10 cellular contexts compared by ENCODE assay signal in genomic region chr9:134435527-134436355, GRCh38.
DNase-seq lines count a peak whose midpoint lies in the region; ATAC-seq and TF ChIP-seq lines count a peak whose summit lies in the region.
"Had no signal": no experiment of that assay in that cellular context is flagged by ENCODE, and none has a peak within 500 bp of the region (broad histone marks: within the 10 kb centered on the region; RNA-seq: fewer than 3 reads in every experiment).

No MANE protein-coding gene starts in this region.

- H3K27me3 Mint-ChIP-seq in activated T-helper 1 cell treated with anti-CD3 and anti-CD28 coated beads, Interleukin-12 subunit alpha, Interleukin-12 subunit beta, Interleukin-2, Interleukin-4 antibody, amounts not matched to agents 30 ng/mL and 10 ng/mL and 1 ng/mL, durations not matched to agents 14 hours and 24 hours and 36 hours (ENCODE audit: insufficient read depth), result peaks cover 2% of the 10 kb centered on the region
- H3K27me3 Mint-ChIP-seq in stimulated activated memory B cell treated with anti-CD40 and anti-IgM and Interleukin-4, amounts not matched to agents 10 μg/mL and 1 μg/mL and 100 μg/mL, for 72 hours, result peaks cover 12% of the 10 kb centered on the region

- peaks cover 18% of the 10 kb centered on the region for H3K36me3 ChIP-seq in BE2C
- H3K36me3 ChIP-seq in rectal smooth muscle tissue (ENCODE audit: control insufficient read depth, insufficient read depth, low read length), result peaks cover 5% of the 10 kb centered on the region

- H3K4me1 Mint-ChIP-seq in activated T-helper 1 cell treated with anti-CD3 and anti-CD28 coated beads, Interleukin-12 subunit alpha, Interleukin-12 subunit beta, Interleukin-2, Interleukin-4 antibody, amounts not matched to agents 30 ng/mL and 10 ng/mL and 1 ng/mL, durations not matched to agents 14 hours and 24 hours and 36 hours (ENCODE audit: low read depth), result no peaks in the 10 kb centered on the region
- H3K4me1 Mint-ChIP-seq in stimulated activated memory B cell treated with anti-CD40 and anti-IgM and Interleukin-4, amounts not matched to agents 10 μg/mL and 1 μg/mL and 100 μg/mL, for 72 hours, result peaks cover 9% of the 10 kb centered on the region

- H3K27me3 ChIP-seq in BE2C (no peaks in the 10 kb centered on the region), right cardiac atrium (ENCODE audit: control insufficient read depth, insufficient read depth) (no peaks in the 10 kb centered on the region), rectal smooth muscle tissue (ENCODE audit: control insufficient read depth, insufficient read depth, low read length) (no peaks in the 10 kb centered on the region)
- H3K27me3 ChIP-seq: BLaER1 had no signal

- no peak for TF ChIP-seq CTCF in BE2C (IDR thresholded peaks at IDR 0.05; ENCODE audit: low read depth, low read length)

- H3K4me3 ChIP-seq in BE2C (ENCODE audit: low read depth, low read length), result no peak overlapping the region
- no peak overlapping the region for H3K4me3 ChIP-seq in right cardiac atrium (ENCODE audit: low read length)
- peak overlapping the region; percentile 45 for H3K4me3 ChIP-seq in rectal smooth muscle tissue (ENCODE audit: low read length)
- H3K4me3 ChIP-seq: BLaER1 had no signal

- intact Hi-C loops in activated T-helper 1 cell treated with anti-CD3 and anti-CD28 coated beads, Interleukin-12 subunit alpha, Interleukin-12 subunit beta, Interleukin-2, Interleukin-4 antibody, amounts not matched to agents 30 ng/mL and 10 ng/mL and 1 ng/mL, durations not matched to agents 14 hours and 24 hours and 36 hours (cut with micrococcal nuclease), result no loop called here
- intact Hi-C loops in right cardiac atrium (cut with DNase I), result loop anchor here in 2 of 4 donors (5.0 kb wide), 1 partner anchor 108 kb away; the partner anchor contains the start of gene RXRA (in 2 of the 2)

- H3K9ac ChIP-seq in rectal smooth muscle tissue (ENCODE audit: low read length), result no peak overlapping the region
- H3K9ac ChIP-seq: BLaER1 had no signal

- H3K36me3 Mint-ChIP-seq in activated T-helper 1 cell treated with anti-CD3 and anti-CD28 coated beads, Interleukin-12 subunit alpha, Interleukin-12 subunit beta, Interleukin-2, Interleukin-4 antibody, amounts not matched to agents 30 ng/mL and 10 ng/mL and 1 ng/mL, durations not matched to agents 14 hours and 24 hours and 36 hours (ENCODE audit: low read depth), result no peaks in the 10 kb centered on the region
- H3K36me3 Mint-ChIP-seq in stimulated activated memory B cell treated with anti-CD40 and anti-IgM and Interleukin-4, amounts not matched to agents 10 μg/mL and 1 μg/mL and 100 μg/mL, for 72 hours, result no peaks in the 10 kb centered on the region

- peaks cover 30% of the 10 kb centered on the region for H3K4me1 ChIP-seq in BE2C
- peaks cover 15% of the 10 kb centered on the region for H3K4me1 ChIP-seq in right cardiac atrium (ENCODE audit: control insufficient read depth, insufficient read depth, low read length)
- H3K4me1 ChIP-seq in rectal smooth muscle tissue (ENCODE audit: control insufficient read depth, insufficient read depth, low read length), result peaks cover 38% of the 10 kb centered on the region

- no peak for ATAC-seq in right cardiac atrium
- ATAC-seq in stimulated activated memory B cell treated with anti-CD40 and anti-IgM and Interleukin-4, amounts not matched to agents 10 μg/mL and 1 μg/mL and 100 μg/mL, for 72 hours, result no peak

- H3K27ac ChIP-seq in right cardiac atrium (ENCODE audit: low read length) (peak overlapping the region; percentile 91), rectal smooth muscle tissue (ENCODE audit: low read depth, low read length) (peak overlapping the region; percentile 86)
- H3K27ac ChIP-seq: BLaER1 had no signal

- WGBS in right cardiac atrium, result 44% methylated on average over 17 of the region's 17 CpGs

- no peaks in the 10 kb centered on the region for H3K9me3 Mint-ChIP-seq in activated T-helper 1 cell treated with anti-CD3 and anti-CD28 coated beads, Interleukin-12 subunit alpha, Interleukin-12 subunit beta, Interleukin-2, Interleukin-4 antibody, amounts not matched to agents 30 ng/mL and 10 ng/mL and 1 ng/mL, durations not matched to agents 14 hours and 24 hours and 36 hours
- H3K9me3 Mint-ChIP-seq in stimulated activated memory B cell treated with anti-CD40 and anti-IgM and Interleukin-4, amounts not matched to agents 10 μg/mL and 1 μg/mL and 100 μg/mL, for 72 hours, result no peaks in the 10 kb centered on the region

- DNase-seq in BE2C, result peak; percentile 57
- no peak for DNase-seq in activated T-helper 1 cell treated with anti-CD3 and anti-CD28 coated beads, Interleukin-12 subunit alpha, Interleukin-12 subunit beta, Interleukin-2, Interleukin-4 antibody, amounts not matched to agents 30 ng/mL and 10 ng/mL and 1 ng/mL, durations not matched to agents 14 hours and 24 hours and 36 hours (ENCODE audit: low spot score)
- no peak for DNase-seq in right cardiac atrium
- no peak for DNase-seq in NCI-H510A (lab: John Stamatoyannopoulos, UW)
- no peak for DNase-seq in NCI-H510A treated with DMSO at 0.1 percent for 48 hours (lab: John Stamatoyannopoulos, UW)
- no peak for DNase-seq in T-helper 2 cell
- DNase-seq: SIG-M5 had no signal

- peak overlapping the region; percentile 19 for H3K27ac Mint-ChIP-seq in activated T-helper 1 cell treated with anti-CD3 and anti-CD28 coated beads, Interleukin-12 subunit alpha, Interleukin-12 subunit beta, Interleukin-2, Interleukin-4 antibody, amounts not matched to agents 30 ng/mL and 10 ng/mL and 1 ng/mL, durations not matched to agents 14 hours and 24 hours and 36 hours
- H3K27ac Mint-ChIP-seq in stimulated activated memory B cell treated with anti-CD40 and anti-IgM and Interleukin-4, amounts not matched to agents 10 μg/mL and 1 μg/mL and 100 μg/mL, for 72 hours, result no peak overlapping the region

- no peak overlapping the region for H3K4me3 Mint-ChIP-seq in activated T-helper 1 cell treated with anti-CD3 and anti-CD28 coated beads, Interleukin-12 subunit alpha, Interleukin-12 subunit beta, Interleukin-2, Interleukin-4 antibody, amounts not matched to agents 30 ng/mL and 10 ng/mL and 1 ng/mL, durations not matched to agents 14 hours and 24 hours and 36 hours
- no peak overlapping the region for H3K4me3 Mint-ChIP-seq in stimulated activated memory B cell treated with anti-CD40 and anti-IgM and Interleukin-4, amounts not matched to agents 10 μg/mL and 1 μg/mL and 100 μg/mL, for 72 hours

- H3K9me3 ChIP-seq in BE2C (no peaks in the 10 kb centered on the region), right cardiac atrium (ENCODE audit: control insufficient read depth, low read length) (no peaks in the 10 kb centered on the region)
- H3K9me3 ChIP-seq: BLaER1 had no signal
